ENCODE assay signal across 17 cellular contexts in the genomic region with DNA sequence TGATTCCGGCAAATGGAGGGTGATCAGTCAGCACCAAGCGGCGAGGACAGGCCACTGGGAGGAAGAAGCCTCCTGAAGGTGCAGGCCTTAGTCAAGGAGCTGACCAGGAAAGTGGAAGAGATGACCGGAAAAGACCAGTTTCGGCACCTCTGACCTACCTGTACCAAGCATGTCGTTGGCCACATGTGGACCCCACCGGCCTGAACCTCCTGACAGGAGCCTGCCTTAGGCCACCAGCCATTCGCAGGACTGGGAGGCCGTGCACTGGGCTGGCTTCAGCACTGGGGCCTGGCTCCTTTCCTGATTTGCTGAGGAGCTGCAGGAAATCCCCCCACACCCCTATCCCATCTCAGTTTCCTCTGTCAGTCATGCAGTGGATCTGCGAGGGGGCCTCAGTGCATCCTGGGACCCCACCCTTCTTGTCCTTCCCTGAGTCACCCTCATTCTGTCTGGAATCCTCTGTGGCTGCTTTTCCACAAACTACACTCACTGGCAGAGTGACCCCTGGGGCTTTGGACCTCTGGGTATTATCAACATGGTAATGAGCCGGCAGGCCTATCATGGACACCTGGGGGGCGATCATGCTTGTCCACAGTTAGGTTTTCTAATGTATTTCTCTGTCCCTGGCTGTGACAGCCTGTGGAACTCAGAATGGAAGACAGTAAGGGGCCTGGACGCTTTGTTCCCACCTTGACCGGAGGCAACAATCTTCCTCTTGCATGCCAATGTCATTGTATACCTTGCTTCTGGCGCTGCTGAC. TPM values are rescaled to one million over a fixed set of nuclear protein-coding genes. Genes with fewer than 3 reads are reported as not detected.
A peak's percentile ranks its signal among the peaks of the same experiment; 100 is the strongest.
DNase-seq lines count a peak whose midpoint lies in the region; ATAC-seq lines count a peak whose summit lies in the region.
"Had no signal": no experiment of that assay in that cellular context is flagged by ENCODE, and none has a peak within 500 bp of the region (broad histone marks: within the 10 kb centered on the region; RNA-seq: fewer than 3 reads in every experiment).

No MANE protein-coding gene starts in this region.

- no peak overlapping the region for H3K4me3 Mint-ChIP-seq in activated CD4-positive, alpha-beta memory T cell treated with anti-CD3 and anti-CD28 coated beads, Interleukin-2, amount 10 ng/mL, durations not matched to agents 7 days and 5 days
- H3K4me3 Mint-ChIP-seq in activated CD4-positive, alpha-beta memory T cell treated with anti-CD3 and anti-CD28 coated beads for 36 hours = no peak overlapping the region
- H3K4me3 Mint-ChIP-seq: IgD-negative memory B cell had no signal

- no peak overlapping the region for H2BK5ac ChIP-seq in mesendoderm (ENCODE audit: low read length)

- H3K27ac ChIP-seq in cingulate gyrus (ENCODE audit: low read depth, low read length) (peak overlapping the region; percentile 73), mesendoderm (ENCODE audit: low read depth, low read length) (no peak overlapping the region), temporal lobe (ENCODE audit: low read depth, low read length) (peak overlapping the region; percentile 59)
- H3K27ac ChIP-seq: BLaER1 had no signal

- H4K5ac ChIP-seq in mesendoderm (ENCODE audit: low read length) = no peak overlapping the region

- H3K36me3 ChIP-seq in mesendoderm (ENCODE audit: control insufficient read depth, insufficient read depth, low read length) = no peaks in the 10 kb centered on the region
- H3K36me3 ChIP-seq: BLaER1 had no signal

- no peak overlapping the region for H3K4me2 ChIP-seq in mesendoderm (ENCODE audit: low read length)
- H3K4me2 ChIP-seq: BLaER1 had no signal

- no peak overlapping the region for H3K4me3 ChIP-seq in mesendoderm (ENCODE audit: low read length)
- H3K4me3 ChIP-seq: BLaER1 had no signal

- peaks cover 4% of the 10 kb centered on the region for H3K9me3 Mint-ChIP-seq in activated CD4-positive, alpha-beta memory T cell treated with anti-CD3 and anti-CD28 coated beads, Interleukin-2, amount 10 ng/mL, durations not matched to agents 7 days and 5 days
- H3K9me3 Mint-ChIP-seq in activated CD4-positive, alpha-beta memory T cell treated with anti-CD3 and anti-CD28 coated beads for 36 hours = peaks cover 4% of the 10 kb centered on the region

- no peak overlapping the region for H3K27ac Mint-ChIP-seq in activated CD4-positive, alpha-beta memory T cell treated with anti-CD3 and anti-CD28 coated beads, Interleukin-2, amount 10 ng/mL, durations not matched to agents 7 days and 5 days
- no peak overlapping the region for H3K27ac Mint-ChIP-seq in activated CD4-positive, alpha-beta memory T cell treated with anti-CD3 and anti-CD28 coated beads for 36 hours
- H3K27ac Mint-ChIP-seq: IgD-negative memory B cell had no signal

- H3K18ac ChIP-seq in mesendoderm (ENCODE audit: low read length) = no peak overlapping the region

- no peaks in the 10 kb centered on the region for H3K79me2 ChIP-seq in mesendoderm (ENCODE audit: control insufficient read depth, insufficient read depth, low read length)

- peaks cover 4% of the 10 kb centered on the region for H3K36me3 Mint-ChIP-seq in activated CD4-positive, alpha-beta memory T cell treated with anti-CD3 and anti-CD28 coated beads, Interleukin-2, amount 10 ng/mL, durations not matched to agents 7 days and 5 days (ENCODE audit: low read depth)
- H3K36me3 Mint-ChIP-seq in activated CD4-positive, alpha-beta memory T cell treated with anti-CD3 and anti-CD28 coated beads for 36 hours = no peaks in the 10 kb centered on the region
- H3K36me3 Mint-ChIP-seq: IgD-negative memory B cell had no signal

- H3K4me1 Mint-ChIP-seq in activated CD4-positive, alpha-beta memory T cell treated with anti-CD3 and anti-CD28 coated beads, Interleukin-2, amount 10 ng/mL, durations not matched to agents 7 days and 5 days = peaks cover under 1% of the 10 kb centered on the region
- peaks cover 10% of the 10 kb centered on the region for H3K4me1 Mint-ChIP-seq in activated CD4-positive, alpha-beta memory T cell treated with anti-CD3 and anti-CD28 coated beads for 36 hours (ENCODE audit: low read depth)

- H2BK15ac ChIP-seq in mesendoderm (replicated peaks; ENCODE audit: low read depth) = no peak overlapping the region

- no peak overlapping the region for H3K56ac ChIP-seq in mesendoderm (ENCODE audit: low read length)

- H3K23ac ChIP-seq in mesendoderm (ENCODE audit: low read length) = no peak overlapping the region

- intact Hi-C loops in activated CD4-positive, alpha-beta memory T cell treated with anti-CD3 and anti-CD28 coated beads for 36 hours (cut with micrococcal nuclease) = no loop called here

- DNase-seq in activated CD4-positive, alpha-beta memory T cell treated with anti-CD3 and anti-CD28 coated beads, Interleukin-2, amount 10 ng/mL, durations not matched to agents 7 days and 5 days = peak; percentile 13
- DNase-seq in activated CD4-positive, alpha-beta memory T cell treated with anti-CD3 and anti-CD28 coated beads for 36 hours = no peak
- peak; percentile 21 for DNase-seq in mesendoderm
- DNase-seq: 8988T, H7, NCI-H1417 treated with DMSO at 0.1 percent for 48 hours, NCI-H2081, NCI-H524 had no signal

- H4K8ac ChIP-seq in mesendoderm (ENCODE audit: low read depth, low read length) = no peak overlapping the region

- no CpG with 5 or more reads among the region's 15 CpGs for WGBS in mesendoderm (ENCODE audit: extremely low coverage, insufficient coverage, low lambda C conversion rate)

- H3K27me3 Mint-ChIP-seq in activated CD4-positive, alpha-beta memory T cell treated with anti-CD3 and anti-CD28 coated beads, Interleukin-2, amount 10 ng/mL, durations not matched to agents 7 days and 5 days = peaks cover 17% of the 10 kb centered on the region
- H3K27me3 Mint-ChIP-seq in activated CD4-positive, alpha-beta memory T cell treated with anti-CD3 and anti-CD28 coated beads for 36 hours = peaks cover 33% of the 10 kb centered on the region

- H3K79me1 ChIP-seq in mesendoderm (ENCODE audit: low read length) = no peaks in the 10 kb centered on the region

- no peak for ATAC-seq in HG03354 (IDR thresholded peaks at IDR 0.05; ENCODE audit: poor library complexity, severe bottlenecking, unreplicated experiment)
- ATAC-seq in GM18870 (IDR thresholded peaks at IDR 0.05; ENCODE audit: unreplicated experiment) = no peak
- no peak for ATAC-seq in HG03196 (IDR thresholded peaks at IDR 0.05; ENCODE audit: unreplicated experiment)

- no peaks in the 10 kb centered on the region for H3K27me3 ChIP-seq in mesendoderm (ENCODE audit: insufficient read depth, low read length, poor library complexity)
- H3K27me3 ChIP-seq: BLaER1 had no signal

- no peak overlapping the region for H3K9ac ChIP-seq in mesendoderm (ENCODE audit: low read length)
- H3K9ac ChIP-seq: BLaER1 had no signal

- no peak overlapping the region for H2AK5ac ChIP-seq in mesendoderm (ENCODE audit: low read length)

- no peaks in the 10 kb centered on the region for H3K4me1 ChIP-seq in mesendoderm (ENCODE audit: control insufficient read depth, low read depth, low read length)
- H3K4me1 ChIP-seq: BLaER1 had no signal

- H2BK120ac ChIP-seq in mesendoderm (ENCODE audit: low read depth, low read length) = no peak overlapping the region

- H3K4ac ChIP-seq in mesendoderm (ENCODE audit: low read depth, low read length) = no peak overlapping the region

- CTCF ChIA-PET in activated CD4-positive, alpha-beta memory T cell treated with anti-CD3 and anti-CD28 coated beads, Interleukin-2, amount 10 ng/mL, durations not matched to agents 7 days and 5 days (lab: Charles Lee) = no interaction called here
- CTCF ChIA-PET in activated CD4-positive, alpha-beta memory T cell treated with anti-CD3 and anti-CD28 coated beads for 36 hours (lab: Charles Lee) = no interaction called here

- POLR2A ChIA-PET in activated CD4-positive, alpha-beta memory T cell treated with anti-CD3 and anti-CD28 coated beads, Interleukin-2, amount 10 ng/mL, durations not matched to agents 7 days and 5 days (lab: Charles Lee) = no interaction called here
- POLR2A ChIA-PET in activated CD4-positive, alpha-beta memory T cell treated with anti-CD3 and anti-CD28 coated beads for 36 hours (lab: Charles Lee) = no interaction called here

RNA-seq across cellular contexts. Expression of gene RAMP3, which starts 33.0 kb away (rescaled TPM):
- not detected for total RNA-seq in activated CD4-positive, alpha-beta memory T cell treated with anti-CD3 and anti-CD28 coated beads, Interleukin-2, amount 10 ng/mL, durations not matched to agents 7 days and 5 days
- not detected for total RNA-seq in activated CD4-positive, alpha-beta memory T cell treated with anti-CD3 and anti-CD28 coated beads for 36 hours
- 0.45 TPM for polyA plus RNA-seq in mesendoderm (2013, experiment 1 of 2)
- polyA plus RNA-seq in mesendoderm (2013, experiment 2 of 2) = 0.32 TPM
- 6.1 TPM for total RNA-seq in temporal lobe
- total RNA-seq: Daoy, HT1080 had no signal
- polyA plus RNA-seq: IgD-negative memory B cell had no signal
